Comparison of ENCODE assay signal across 8 cellular contexts in genomic region chr4:164383187-164384181, GRCh38.
A peak's percentile ranks its signal among the peaks of the same experiment; 100 is the strongest.
DNase-seq lines count a peak whose midpoint lies in the region; ATAC-seq, FAIRE-seq and TF ChIP-seq lines count a peak whose summit lies in the region.

No MANE protein-coding gene starts in this region.

- no peaks in the 10 kb centered on the region for H3K36me3 ChIP-seq in ES-I3 (ENCODE audit: insufficient read depth, low read length)

- peak overlapping the region; percentile 31 for H3K4me3 ChIP-seq in fibroblast of mammary gland (ENCODE audit: control insufficient read depth, low read depth, low read length)

- H3K9ac ChIP-seq in ES-I3 (ENCODE audit: low read depth, low read length), result peak overlapping the region; percentile 47

- peaks cover 38% of the 10 kb centered on the region for H3K27me3 Mint-ChIP-seq in osteocyte (ENCODE audit: unreplicated experiment)

- DNase-seq in NCI-H69 (lab: John Stamatoyannopoulos, UW) (peak; percentile 58), fibroblast of mammary gland (ENCODE audit: low read depth) (peak; percentile 22), osteocyte (ENCODE audit: extremely low spot score, unreplicated experiment) (peak; percentile 85), AG08396 (ENCODE audit: low spot score) (no peak), D721Med (ENCODE audit: insufficient read length, low spot score) (no peak), activated gamma-delta T cell treated with Interleukin-2 at 50 U/mL for 16 hours (no peak)

- no peaks in the 10 kb centered on the region for H3K36me3 Mint-ChIP-seq in osteocyte (ENCODE audit: unreplicated experiment)

- no peak for TF ChIP-seq CTCF in fibroblast of mammary gland (conservative IDR thresholded peaks at IDR 0.05; ENCODE audit: control insufficient read depth, insufficient read depth, low read depth, low read length)
- peak; percentile 48 for TF ChIP-seq CTCF in osteocyte (IDR thresholded peaks at IDR 0.05)
- no peak for TF ChIP-seq CTCF in D721Med (IDR thresholded peaks at IDR 0.05; ENCODE audit: insufficient read depth, missing control alignments)

- H3K4me3 Mint-ChIP-seq in osteocyte (ENCODE audit: unreplicated experiment), result peak overlapping the region; percentile 85

- H3K27ac Mint-ChIP-seq in osteocyte (ENCODE audit: unreplicated experiment), result peak overlapping the region; percentile 18

- H3K4me1 Mint-ChIP-seq in osteocyte (ENCODE audit: unreplicated experiment), result peaks cover 12% of the 10 kb centered on the region

- ATAC-seq in GM18873 (IDR thresholded peaks at IDR 0.05; ENCODE audit: low FRiP score, unreplicated experiment), result no peak

- no peaks in the 10 kb centered on the region for H3K9me3 ChIP-seq in ES-I3 (ENCODE audit: control insufficient read depth, insufficient read depth, low read length)

- no peaks in the 10 kb centered on the region for H3K4me1 ChIP-seq in ES-I3 (ENCODE audit: insufficient read depth, low read length)

- H3K9me3 Mint-ChIP-seq in osteocyte (ENCODE audit: unreplicated experiment), result no peaks in the 10 kb centered on the region

- no peak for FAIRE-seq in D721Med (lab: Jason Lieb, UNC)

Comparison
In these comparisons a context has a peak if more than half of its experiments do, and no peak if none do; other contexts are left out.
1. DNase-seq: peak in NCI-H69 (single experiment), fibroblast of mammary gland (single experiment) and osteocyte (single experiment); none in AG08396 (single experiment), D721Med (single experiment) and activated gamma-delta T cell treated with Interleukin-2 at 50 U/mL for 16 hours (single experiment).